ENCODE assay signal across 9 cellular contexts in the genomic region with DNA sequence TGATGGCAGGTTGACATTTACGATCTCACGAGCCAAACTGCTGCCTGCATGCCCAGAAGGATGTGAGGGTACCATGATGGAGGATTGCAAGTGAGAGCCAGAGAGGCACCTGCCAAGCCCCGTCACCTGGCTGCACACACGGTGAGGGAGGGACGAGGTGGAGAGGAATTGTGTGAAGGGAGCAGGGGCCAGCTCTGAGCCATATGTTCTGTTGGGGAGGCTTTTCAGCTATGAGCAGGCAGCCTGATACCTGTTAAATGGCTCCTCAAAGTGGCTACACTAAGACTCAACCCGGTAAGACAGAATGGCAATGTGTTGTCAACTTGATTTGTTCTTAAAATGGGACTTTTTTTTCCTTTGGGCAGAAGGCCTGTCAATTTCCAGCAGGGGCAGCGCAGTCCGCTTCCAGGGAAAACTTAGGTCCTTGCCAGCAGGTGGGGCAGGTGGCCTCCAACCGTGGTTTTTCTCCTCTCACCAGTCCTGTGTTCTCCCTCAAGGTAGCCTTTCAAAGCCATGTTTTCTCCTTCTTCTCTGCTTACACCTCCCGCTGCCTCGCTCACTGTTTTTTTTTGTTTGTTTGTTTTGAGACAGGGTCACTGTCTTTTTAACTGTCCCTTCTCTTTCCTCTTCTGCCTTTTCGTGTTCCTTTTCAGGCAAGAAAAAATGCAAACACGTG. TPM values are rescaled to one million over a fixed set of nuclear protein-coding genes. Genes with fewer than 3 reads are reported as not detected.
DNase-seq lines count a peak whose midpoint lies in the region; ATAC-seq and TF ChIP-seq lines count a peak whose summit lies in the region.
"Had no signal": no experiment of that assay in that cellular context is flagged by ENCODE, and none has a peak within 500 bp of the region (broad histone marks: within the 10 kb centered on the region; RNA-seq: fewer than 3 reads in every experiment).

No MANE protein-coding gene starts in this region.

- ATAC-seq in omental fat pad (ENCODE audit: low FRiP score): no peak

- DNase-seq in ELF-1 (ENCODE audit: low read depth, low spot score) (peak; percentile 71), NCI-H2171 (lab: John Stamatoyannopoulos, UW) (peak; percentile 51), chondrocyte (ENCODE audit: low spot score) (no peak), trophoblast cell (peak; percentile 16 to 33), COLO829 (ENCODE audit: low spot score) (no peak), omental fat pad (ENCODE audit: low spot score) (no peak)
- no peak for DNase-seq in stimulated activated CD8-positive, alpha-beta memory T cell treated with anti-CD3 and anti-CD28 coated beads, Interleukin-4, amount 100 ng/mL, for 48 hours
- no peak for DNase-seq in activated naive CD4-positive, alpha-beta T cell treated with anti-CD3 and anti-CD28 coated beads, Interleukin-2, amount 50 U/mL, for 16 hours

- no peak overlapping the region for H2BK120ac ChIP-seq in trophoblast cell (ENCODE audit: insufficient read depth, low read length, poor library complexity)

- H3K4me1 ChIP-seq in trophoblast cell (ENCODE audit: control insufficient read depth in 1 of 2, insufficient read depth in 2 of 2, low read length in 2 of 2): peaks cover 8 to 9% of the 10 kb centered on the region in 2 experiments

- H3K36me3 Mint-ChIP-seq in chondrocyte (ENCODE audit: low read depth): peaks cover 1% of the 10 kb centered on the region

- no peaks in the 10 kb centered on the region for H3K79me2 ChIP-seq in trophoblast cell (ENCODE audit: control insufficient read depth, insufficient read depth, low read length, poor library complexity)

- H3K4me3 ChIP-seq in trophoblast cell (ENCODE audit: low read depth, low read length): no peak overlapping the region

- no peak overlapping the region for H2BK12ac ChIP-seq in trophoblast cell (ENCODE audit: low read length)

- no peak overlapping the region for H2AFZ ChIP-seq in trophoblast cell (ENCODE audit: insufficient read depth, low read length, poor library complexity)

- H3K27me3 ChIP-seq in trophoblast cell (ENCODE audit: insufficient read depth, low read length): no peaks in the 10 kb centered on the region

- no peak overlapping the region for H3K23ac ChIP-seq in trophoblast cell (ENCODE audit: low read length)

- no peaks in the 10 kb centered on the region for H3K79me1 ChIP-seq in trophoblast cell (ENCODE audit: low read length)

- no peak overlapping the region for H3K27ac ChIP-seq in trophoblast cell (ENCODE audit: low read depth, low read length)

- no peaks in the 10 kb centered on the region for H3K9me3 ChIP-seq in trophoblast cell (ENCODE audit: insufficient read depth, low read depth, low read length)

- no CpG with 5 or more reads among the region's 13 CpGs for WGBS in trophoblast cell (ENCODE audit: extremely low coverage, insufficient coverage, insufficient read length)

- H3K4me2 ChIP-seq in trophoblast cell (ENCODE audit: low read length): peak overlapping the region; percentile 32

- no peaks in the 10 kb centered on the region for H3K36me3 ChIP-seq in trophoblast cell (ENCODE audit: control insufficient read depth in 1 of 2, insufficient read depth in 2 of 2, low read length in 2 of 2)

- H3K4me1 Mint-ChIP-seq in chondrocyte (ENCODE audit: low read depth): peaks cover 34% of the 10 kb centered on the region

- no peak overlapping the region for H3K27ac Mint-ChIP-seq in chondrocyte (ENCODE audit: unreplicated experiment)
- H3K27ac Mint-ChIP-seq: stimulated activated naive CD8-positive, alpha-beta T cell treated with anti-CD3 and anti-CD28 coated beads, Interleukin-15, Interleukin-2, amounts not matched to agents 100 ng/mL and 50 ng/mL, for 24 hours had no signal

- H3K4ac ChIP-seq in trophoblast cell (ENCODE audit: low read depth, low read length): no peak overlapping the region

- TF ChIP-seq CTCF in chondrocyte (IDR thresholded peaks at IDR 0.05): peak; percentile 56
- TF ChIP-seq CTCF in omental fat pad (IDR thresholded peaks at IDR 0.05): no peak

- no peak overlapping the region for H3K14ac ChIP-seq in trophoblast cell (ENCODE audit: low read length)

- no peak overlapping the region for H2BK5ac ChIP-seq in trophoblast cell (ENCODE audit: low read depth, low read length, poor library complexity)

- no peak overlapping the region for H3K9ac ChIP-seq in trophoblast cell (ENCODE audit: low read length)

- H4K91ac ChIP-seq in trophoblast cell (ENCODE audit: low read depth, low read length): no peak overlapping the region

- H2AK5ac ChIP-seq in trophoblast cell (ENCODE audit: low read length): no peak overlapping the region

- H4K12ac ChIP-seq in trophoblast cell (ENCODE audit: low read depth, low read length): no peak overlapping the region

- no peaks in the 10 kb centered on the region for H3K27me3 Mint-ChIP-seq in chondrocyte (ENCODE audit: low read depth)

- H3K9me3 Mint-ChIP-seq in chondrocyte (ENCODE audit: low read depth): peaks cover 10% of the 10 kb centered on the region
- H3K9me3 Mint-ChIP-seq: stimulated activated naive CD8-positive, alpha-beta T cell treated with anti-CD3 and anti-CD28 coated beads, Interleukin-15, Interleukin-2, amounts not matched to agents 100 ng/mL and 50 ng/mL, for 24 hours had no signal

- peak overlapping the region; percentile 8 for H3K18ac ChIP-seq in trophoblast cell (ENCODE audit: low read length)

- H3K4me3 Mint-ChIP-seq in chondrocyte (ENCODE audit: unreplicated experiment): no peak overlapping the region
- H3K4me3 Mint-ChIP-seq: stimulated activated naive CD8-positive, alpha-beta T cell treated with anti-CD3 and anti-CD28 coated beads, Interleukin-15, Interleukin-2, amounts not matched to agents 100 ng/mL and 50 ng/mL, for 24 hours had no signal

- no peak overlapping the region for H4K8ac ChIP-seq in trophoblast cell (ENCODE audit: low read depth, low read length)

RNA-seq across cellular contexts. Expression of a gene that starts 57.7 kb away (rescaled TPM):
- total RNA-seq in chondrocyte (4.8 to 5.3 TPM (median 5.1 TPM) in 3 replicates), omental fat pad (10 to 100 TPM; 14.9 to 23.3 (median 18.6) TPM)
- 16.3 and 17.2 TPM in 2 replicates for polyA plus RNA-seq in trophoblast cell (2013)

Comparison
In these comparisons a context has a peak if more than half of its experiments do, and no peak if none do; other contexts are left out.
1. DNase-seq: peak in ELF-1 (single experiment), NCI-H2171 (single experiment) and trophoblast cell (2 of 2); none in chondrocyte (single experiment), COLO829 (single experiment), omental fat pad (single experiment), stimulated activated CD8-positive, alpha-beta memory T cell treated with anti-CD3 and anti-CD28 coated beads, Interleukin-4, amount 100 ng/mL, for 48 hours (single experiment) and activated naive CD4-positive, alpha-beta T cell treated with anti-CD3 and anti-CD28 coated beads, Interleukin-2, amount 50 U/mL, for 16 hours (single experiment).